In the genomic region with DNA sequence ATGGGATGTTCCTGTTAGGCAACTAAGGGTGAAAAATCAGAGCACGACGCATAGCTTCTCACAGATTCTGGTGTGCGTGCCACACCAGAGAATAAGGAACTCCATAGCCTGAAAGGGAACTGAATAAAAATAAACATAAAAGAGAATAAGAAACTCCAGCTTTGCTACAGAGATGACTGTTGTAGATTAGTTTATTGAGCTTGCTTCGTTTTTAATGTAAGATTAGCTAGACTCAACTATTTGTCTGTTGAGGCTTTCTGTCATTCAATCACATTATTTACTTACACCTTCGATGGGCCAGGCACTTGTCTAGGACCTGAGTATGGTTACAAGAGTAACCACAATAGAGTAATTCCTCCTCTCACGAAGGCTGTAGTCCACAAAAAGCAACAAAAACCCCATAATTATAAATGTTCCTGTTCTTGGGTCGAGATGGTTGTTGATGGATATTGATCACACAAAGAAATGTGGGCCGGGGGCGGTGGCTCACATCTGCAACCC, we compare ENCODE assay signal across 8 cellular contexts. TPM values are rescaled to one million over a fixed set of nuclear protein-coding genes. Genes with fewer than 3 reads are reported as not detected.
DNase-seq lines count a peak whose midpoint lies in the region; ATAC-seq, FAIRE-seq and TF ChIP-seq lines count a peak whose summit lies in the region.

No MANE protein-coding gene starts in this region.

- TF ChIP-seq CTCF in PC-9 (conservative IDR thresholded peaks at IDR 0.05) (no peak), esophagus muscularis mucosa (IDR thresholded peaks at IDR 0.05) (no peak)

- H3K9me3 ChIP-seq in PC-9 (ENCODE audit: insufficient read depth, low read depth): no peaks in the 10 kb centered on the region
- H3K9me3 ChIP-seq in esophagus muscularis mucosa: no peaks in the 10 kb centered on the region
- no peaks in the 10 kb centered on the region for H3K9me3 ChIP-seq in skeletal muscle satellite cell (replicated peaks; ENCODE audit: low read length)

- no peak for TF ChIP-seq POLR2A in esophagus muscularis mucosa (IDR thresholded peaks at IDR 0.05; ENCODE audit: low read depth)

- peaks cover 23% of the 10 kb centered on the region; the same call in 1 of the 2 replicates for H3K4me1 ChIP-seq in PC-9 (replicated peaks; ENCODE audit: insufficient read depth)
- H3K4me1 ChIP-seq in esophagus muscularis mucosa: peaks cover 20 to 39% (median 38%) of the 10 kb centered on the region in 4 donors
- peaks cover 17% of the 10 kb centered on the region for H3K4me1 ChIP-seq in skeletal muscle satellite cell (ENCODE audit: control insufficient read depth, insufficient read depth, low read length)

- BruUV-seq in PC-9 (replicated peaks; lab: Mats Ljungman, UMichigan): no TSS peak

- no peak for TF ChIP-seq EP300 in esophagus muscularis mucosa (IDR thresholded peaks at IDR 0.05)

- no peaks in the 10 kb centered on the region for H3K9me2 ChIP-seq in PC-9 (ENCODE audit: insufficient read depth)

- POLR2A ChIA-PET in PC-9 (lab: Charles Lee; ENCODE audit: unreplicated experiment): interaction anchor here (0.6 to 1.0 kb wide), 5 partner anchors 9 to 740 kb away, joined by 4 to 17 read pairs (median 4); no protein-coding TSS in a partner anchor

- intact Hi-C loops in PC-9 (cut with micrococcal nuclease; ENCODE audit: unreplicated experiment) (loop anchor here (2.0 kb wide), 1 partner anchor 251 kb away; a partner anchor contains a TSS), esophagus muscularis mucosa (cut with DNase I) (no loop called here)

- FAIRE-seq in GM19239 (lab: Jason Lieb, UNC): peak; percentile 47

- H3F3A ChIP-seq in PC-9 (ENCODE audit: insufficient read depth, low read depth): peaks cover 57% of the 10 kb centered on the region

- DNase-seq in GM19239 (ENCODE audit: insufficient read length, low spot score): no peak
- DNase-seq in PC-9: no peak
- no peak for DNase-seq in esophagus muscularis mucosa (ENCODE audit: extremely low spot score)
- DNase-seq in AG08396 (ENCODE audit: low spot score): no peak
- no peak for DNase-seq in NCI-H748 treated with DMSO at 0.1 percent for 48 hours (lab: John Stamatoyannopoulos, UW)

- H2AFZ ChIP-seq in PC-9: 0 out of 2 replicates have a peak overlapping the region, but pooled peaks have one; percentile 49

- H3K79me2 ChIP-seq in PC-9 (ENCODE audit: low read depth): peaks cover 38% of the 10 kb centered on the region

- H3K27ac ChIP-seq in PC-9: no peak overlapping the region
- peak overlapping the region; percentile 96 to 98 (median 98) for H3K27ac ChIP-seq in esophagus muscularis mucosa (replicated peaks in 1 of 4)

- H3K36me3 ChIP-seq in PC-9 (ENCODE audit: low read depth) (peaks cover 26% of the 10 kb centered on the region), esophagus muscularis mucosa (peaks cover 34 to 45% (median 39%) of the 10 kb centered on the region in 4 donors), skeletal muscle satellite cell (ENCODE audit: insufficient read depth, low read length) (peaks cover 35% of the 10 kb centered on the region)

- H3K4me3 ChIP-seq in PC-9 (peak overlapping the region; percentile 86; the same call in 1 of the 2 replicates), esophagus muscularis mucosa (peak overlapping the region; percentile 78 to 86 (median 81)), skeletal muscle satellite cell (ENCODE audit: low read length) (peak overlapping the region; percentile 98)

- CTCF ChIA-PET in PC-9 (lab: Charles Lee): interaction anchor here (0.9 kb wide), 1 partner anchor 102 kb away, joined by 3 read pairs; no protein-coding TSS in a partner anchor

- peak overlapping the region; percentile 77 for H3K4me2 ChIP-seq in PC-9
- peak overlapping the region; percentile 83 for H3K4me2 ChIP-seq in skeletal muscle satellite cell (ENCODE audit: low read length)

- 80% methylated on average over 9 of the region's 9 CpGs for WGBS in esophagus muscularis mucosa

- ATAC-seq in GM21825 (IDR thresholded peaks at IDR 0.05; ENCODE audit: unreplicated experiment): no peak
- ATAC-seq in HG03159 (IDR thresholded peaks at IDR 0.05; ENCODE audit: unreplicated experiment): no peak

- peaks cover 5% of the 10 kb centered on the region; the same call in 1 of the 2 replicates for H4K20me1 ChIP-seq in PC-9 (ENCODE audit: insufficient read depth)

- H3K9ac ChIP-seq in skeletal muscle satellite cell (ENCODE audit: low read depth, low read length): peak overlapping the region; percentile 39

- H3K27me3 ChIP-seq in PC-9 (ENCODE audit: insufficient read depth, low read depth) (no peaks in the 10 kb centered on the region), esophagus muscularis mucosa (no peaks in the 10 kb centered on the region), skeletal muscle satellite cell (ENCODE audit: control insufficient read depth, insufficient read depth, low read length) (no peaks in the 10 kb centered on the region)

RNA-seq across cellular contexts. Expression of a gene that starts 0.8 kb away (rescaled TPM):
- total RNA-seq in PC-9 (2021) (16.7 and 24.3 TPM in 2 replicates), esophagus muscularis mucosa (10 to 100 TPM; 12.1 to 19.1 (median 14.1) TPM)
- 15.1 and 16.0 TPM in 2 replicates for total RNA-seq in skeletal muscle satellite cell (2012; rRNA removed)

RNA-seq across cellular contexts. Expression of a gene that starts 25.2 kb away (rescaled TPM):
- total RNA-seq in PC-9 (2021) (61.2 and 64.5 TPM in 2 replicates), esophagus muscularis mucosa (10 to 100 TPM; 46.5 to 68.9 (median 48.6) TPM)
- total RNA-seq in skeletal muscle satellite cell (2012; rRNA removed): 26.4 and 30.2 TPM in 2 replicates

RNA-seq across cellular contexts. Expression of a gene that starts 25.5 kb away (rescaled TPM):
- total RNA-seq in PC-9 (2021) (63.0 and 67.7 TPM in 2 replicates), esophagus muscularis mucosa (10 to 100 TPM in 1 of 4 donors, 1 to 10 TPM in 3; 4.3 to 11.2 (median 6.3) TPM)
- 25.6 and 29.7 TPM in 2 replicates for total RNA-seq in skeletal muscle satellite cell (2012; rRNA removed)
